11 cellular contexts compared by ENCODE assay signal in genomic region chr5:142825378-142826089, GRCh38. TPM values are rescaled to one million over a fixed set of nuclear protein-coding genes. Genes with fewer than 3 reads are reported as not detected.
DNase-seq lines count a peak whose midpoint lies in the region; ATAC-seq and TF ChIP-seq lines count a peak whose summit lies in the region.
"Had no signal": no experiment of that assay in that cellular context is flagged by ENCODE, and none has a peak within 500 bp of the region (broad histone marks: within the 10 kb centered on the region; RNA-seq: fewer than 3 reads in every experiment).

No MANE protein-coding gene starts in this region.

- no peaks in the 10 kb centered on the region for H3K36me3 ChIP-seq in CD8-positive, alpha-beta T cell (ENCODE audit: insufficient read depth, low read length)
- H3K36me3 ChIP-seq in PC-9 (ENCODE audit: low read depth) (no peaks in the 10 kb centered on the region), gastroesophageal sphincter (no peaks in the 10 kb centered on the region)

- TF ChIP-seq POLR2A in gastroesophageal sphincter (IDR thresholded peaks at IDR 0.05): no peak

- no peak overlapping the region for H3K4me3 Mint-ChIP-seq in CD8-positive, alpha-beta T cell
- no peak overlapping the region for H3K4me3 Mint-ChIP-seq in osteocyte (ENCODE audit: unreplicated experiment)
- H3K4me3 Mint-ChIP-seq: activated CD4-positive, alpha-beta memory T cell treated with anti-CD3 and anti-CD28 coated beads for 36 hours; activated naive CD4-positive, alpha-beta T cell treated with anti-CD3 and anti-CD28 coated beads for 36 hours had no signal

- no peaks in the 10 kb centered on the region for H3K9me2 ChIP-seq in PC-9 (ENCODE audit: insufficient read depth)

- H3K4me2 ChIP-seq in PC-9: peak overlapping the region; percentile 75

- DNase-seq in CD8-positive, alpha-beta T cell: no peak
- DNase-seq in PC-9: peak; percentile 58 to 72
- no peak for DNase-seq in osteocyte (ENCODE audit: extremely low spot score, unreplicated experiment)
- DNase-seq in DMS53 (lab: John Stamatoyannopoulos, UW): no peak
- DNase-seq in inferior parietal cortex (ENCODE audit: extremely low spot score): no peak
- no peak for DNase-seq in activated CD4-positive, CD25-positive, alpha-beta regulatory T cell (lab: John Stamatoyannopoulos, UW)
- no peak for DNase-seq in NCI-H2227 treated with DMSO at 0.1 percent for 48 hours (lab: John Stamatoyannopoulos, UW)
- DNase-seq: activated CD4-positive, alpha-beta memory T cell treated with anti-CD3 and anti-CD28 coated beads for 36 hours; activated naive CD4-positive, alpha-beta T cell treated with anti-CD3 and anti-CD28 coated beads for 36 hours; NCI-H1930 had no signal

- H3K79me2 ChIP-seq in PC-9 (ENCODE audit: low read depth): peaks cover 53% of the 10 kb centered on the region

- peaks cover 6% of the 10 kb centered on the region for H3K36me3 Mint-ChIP-seq in CD8-positive, alpha-beta T cell
- no peaks in the 10 kb centered on the region for H3K36me3 Mint-ChIP-seq in osteocyte (ENCODE audit: unreplicated experiment)
- H3K36me3 Mint-ChIP-seq: activated CD4-positive, alpha-beta memory T cell treated with anti-CD3 and anti-CD28 coated beads for 36 hours had no signal

- H3F3A ChIP-seq in PC-9 (ENCODE audit: insufficient read depth, low read depth): peaks cover 68% of the 10 kb centered on the region

- POLR2A ChIA-PET in CD8-positive, alpha-beta T cell (lab: Charles Lee): no interaction called here
- POLR2A ChIA-PET in PC-9 (lab: Charles Lee; ENCODE audit: unreplicated experiment): no interaction called here

- no peak overlapping the region for H3K4me3 ChIP-seq in CD8-positive, alpha-beta T cell (ENCODE audit: low read depth, low read length)
- H3K4me3 ChIP-seq in PC-9 (peak overlapping the region; percentile 15; the same call in 1 of the 2 replicates), gastroesophageal sphincter (peak overlapping the region; percentile 2 to 12)

- H3K4me1 Mint-ChIP-seq in CD8-positive, alpha-beta T cell (ENCODE audit: low read depth): peaks cover 77% of the 10 kb centered on the region
- peaks cover 77% of the 10 kb centered on the region for H3K4me1 Mint-ChIP-seq in osteocyte (ENCODE audit: unreplicated experiment)

- no peaks in the 10 kb centered on the region for H3K9me3 Mint-ChIP-seq in CD8-positive, alpha-beta T cell
- no peaks in the 10 kb centered on the region for H3K9me3 Mint-ChIP-seq in osteocyte (ENCODE audit: unreplicated experiment)
- H3K9me3 Mint-ChIP-seq: activated CD4-positive, alpha-beta memory T cell treated with anti-CD3 and anti-CD28 coated beads for 36 hours had no signal

- CTCF ChIA-PET in CD8-positive, alpha-beta T cell (lab: Charles Lee): interaction anchor here (0.7 kb wide), 1 partner anchor 1699 kb away, joined by 3 read pairs; no protein-coding TSS in a partner anchor
- CTCF ChIA-PET in PC-9 (lab: Charles Lee): no interaction called here

- no peak for TF ChIP-seq EP300 in gastroesophageal sphincter (IDR thresholded peaks at IDR 0.05)

- 33% methylated on average over 10 to 11 of the region's 13 CpGs for WGBS in gastroesophageal sphincter (ENCODE audit: low coverage in 1 of 2), 2 donors

- H3K27me3 ChIP-seq in CD8-positive, alpha-beta T cell (ENCODE audit: insufficient read depth, low read length): no peaks in the 10 kb centered on the region
- H3K27me3 ChIP-seq in PC-9 (ENCODE audit: insufficient read depth, low read depth): no peaks in the 10 kb centered on the region
- H3K27me3 ChIP-seq in gastroesophageal sphincter: no peaks in the 10 kb centered on the region

- BruUV-seq in PC-9 (replicated peaks; lab: Mats Ljungman, UMichigan): TSS peak; percentile 68

- H3K27ac Mint-ChIP-seq in CD8-positive, alpha-beta T cell: peak overlapping the region; percentile 2
- H3K27ac Mint-ChIP-seq in osteocyte (ENCODE audit: unreplicated experiment): peak overlapping the region; percentile 5
- H3K27ac Mint-ChIP-seq: activated CD4-positive, alpha-beta memory T cell treated with anti-CD3 and anti-CD28 coated beads for 36 hours had no signal

- intact Hi-C loops in CD8-positive, alpha-beta T cell (cut with DNase I, micrococcal nuclease): no loop called here
- intact Hi-C loops in PC-9 (cut with micrococcal nuclease; ENCODE audit: unreplicated experiment): loop anchor here (2.0 kb wide), 2 partner anchors 21 to 41 kb away; no protein-coding TSS in a partner anchor

- H2AFZ ChIP-seq in PC-9: no peak overlapping the region

- no peaks in the 10 kb centered on the region for H3K27me3 Mint-ChIP-seq in CD8-positive, alpha-beta T cell (ENCODE audit: low read depth)
- no peaks in the 10 kb centered on the region for H3K27me3 Mint-ChIP-seq in osteocyte (ENCODE audit: unreplicated experiment)
- H3K27me3 Mint-ChIP-seq: activated CD4-positive, alpha-beta memory T cell treated with anti-CD3 and anti-CD28 coated beads for 36 hours had no signal

- H3K27ac ChIP-seq in CD8-positive, alpha-beta T cell (ENCODE audit: low read depth, low read length): no peak overlapping the region
- peak overlapping the region; percentile 82 for H3K27ac ChIP-seq in PC-9
- peak overlapping the region; percentile 1 to 69 (median 62) for H3K27ac ChIP-seq in gastroesophageal sphincter

- peaks cover 8% of the 10 kb centered on the region for H3K4me1 ChIP-seq in CD8-positive, alpha-beta T cell (ENCODE audit: insufficient read depth, low read length)
- H3K4me1 ChIP-seq in PC-9 (replicated peaks; ENCODE audit: insufficient read depth) (peaks cover 89% of the 10 kb centered on the region), gastroesophageal sphincter (peaks cover 10 to 72% (median 16%) of the 10 kb centered on the region in 3 donors)

- H3K9me3 ChIP-seq in CD8-positive, alpha-beta T cell (ENCODE audit: low read length): no peaks in the 10 kb centered on the region
- H3K9me3 ChIP-seq in PC-9 (ENCODE audit: insufficient read depth, low read depth) (no peaks in the 10 kb centered on the region), gastroesophageal sphincter (peaks cover 0 to 9% (median 0%) of the 10 kb centered on the region in 3 donors)

- no peaks in the 10 kb centered on the region for H4K20me1 ChIP-seq in PC-9 (ENCODE audit: insufficient read depth)

- ATAC-seq in CD8-positive, alpha-beta T cell: no peak
- peak; percentile 34 for ATAC-seq in gastroesophageal sphincter

- no peak for TF ChIP-seq CTCF in CD8-positive, alpha-beta T cell (IDR thresholded peaks at IDR 0.05)
- TF ChIP-seq CTCF in PC-9 (conservative IDR thresholded peaks at IDR 0.05) (no peak), gastroesophageal sphincter (IDR thresholded peaks at IDR 0.05) (no peak), osteocyte (IDR thresholded peaks at IDR 0.05) (no peak)

RNA-seq across cellular contexts. Expression of gene ARHGAP26, which starts 55.4 kb away (rescaled TPM):
- 10 to 100 TPM; 46.0 to 46.6 TPM for total RNA-seq in CD8-positive, alpha-beta T cell
- total RNA-seq in PC-9 (2021) (23.0 and 29.7 TPM in 2 replicates), gastroesophageal sphincter (10 to 100 TPM; 15.2 to 41.7 (median 31.7) TPM), osteocyte (14.1 and 15.1 TPM in 2 replicates)

Comparison
In these comparisons a context has a peak if more than half of its experiments do, and no peak if none do; other contexts are left out.
1. DNase-seq: peak in PC-9 (2 of 2); none in CD8-positive, alpha-beta T cell (0 of 7), osteocyte (single experiment), DMS53 (single experiment), inferior parietal cortex (single experiment), activated CD4-positive, CD25-positive, alpha-beta regulatory T cell (0 of 4) and NCI-H2227 treated with DMSO at 0.1 percent for 48 hours (single experiment).